1 cellular context compared by ENCODE assay signal in the genomic region with DNA sequence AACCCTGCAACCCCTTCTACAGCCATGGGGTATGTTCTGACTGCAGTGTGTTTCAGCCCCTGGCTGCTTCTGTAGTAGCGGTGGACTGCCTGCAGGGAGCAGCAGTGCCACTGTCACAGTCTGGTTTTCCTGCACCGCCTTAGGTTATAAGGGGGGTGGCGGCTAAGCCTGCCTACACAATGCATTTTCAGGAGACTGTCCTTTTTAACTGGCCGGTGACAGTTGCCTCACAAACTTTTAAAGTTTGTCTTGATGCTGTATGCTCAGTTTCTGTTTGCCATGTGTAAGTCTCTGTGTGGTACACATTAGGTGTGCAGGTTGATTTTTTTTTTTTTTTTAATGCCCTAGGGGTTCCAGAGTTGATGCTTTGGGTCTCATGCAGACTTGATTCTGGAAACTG.
A peak's percentile ranks its signal among the peaks of the same experiment; 100 is the strongest.
TF ChIP-seq lines count a peak whose summit lies in the region.

No MANE protein-coding gene starts in this region.

TF ChIP-seq in K562, 482 proteins besides CTCF, POLR2A, EP300 and RAD21 (continued from another document):
- TF ChIP-seq, protein P1, sequence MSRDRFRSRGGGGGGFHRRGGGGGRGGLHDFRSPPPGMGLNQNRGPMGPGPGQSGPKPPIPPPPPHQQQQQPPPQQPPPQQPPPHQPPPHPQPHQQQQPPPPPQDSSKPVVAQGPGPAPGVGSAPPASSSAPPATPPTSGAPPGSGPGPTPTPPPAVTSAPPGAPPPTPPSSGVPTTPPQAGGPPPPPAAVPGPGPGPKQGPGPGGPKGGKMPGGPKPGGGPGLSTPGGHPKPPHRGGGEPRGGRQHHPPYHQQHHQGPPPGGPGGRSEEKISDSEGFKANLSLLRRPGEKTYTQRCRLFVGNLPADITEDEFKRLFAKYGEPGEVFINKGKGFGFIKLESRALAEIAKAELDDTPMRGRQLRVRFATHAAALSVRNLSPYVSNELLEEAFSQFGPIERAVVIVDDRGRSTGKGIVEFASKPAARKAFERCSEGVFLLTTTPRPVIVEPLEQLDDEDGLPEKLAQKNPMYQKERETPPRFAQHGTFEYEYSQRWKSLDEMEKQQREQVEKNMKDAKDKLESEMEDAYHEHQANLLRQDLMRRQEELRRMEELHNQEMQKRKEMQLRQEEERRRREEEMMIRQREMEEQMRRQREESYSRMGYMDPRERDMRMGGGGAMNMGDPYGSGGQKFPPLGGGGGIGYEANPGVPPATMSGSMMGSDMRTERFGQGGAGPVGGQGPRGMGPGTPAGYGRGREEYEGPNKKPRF (IDR thresholded peaks at IDR 0.05; ENCODE audit: low read depth, low read length): no peak
- TF ChIP-seq E2F1 (CRISPR knock-in tag; IDR thresholded peaks at IDR 0.05) (peak; percentile 78), RBBP5 (IDR thresholded peaks at IDR 0.05; ENCODE audit: borderline replicate concordance, insufficient read depth, low read length, poor library complexity, severe bottlenecking) (no peak)
TF ChIP-seq in K562: peak in this region for 3.
